Comparison of ENCODE assay signal across 19 cellular contexts in the genomic region with DNA sequence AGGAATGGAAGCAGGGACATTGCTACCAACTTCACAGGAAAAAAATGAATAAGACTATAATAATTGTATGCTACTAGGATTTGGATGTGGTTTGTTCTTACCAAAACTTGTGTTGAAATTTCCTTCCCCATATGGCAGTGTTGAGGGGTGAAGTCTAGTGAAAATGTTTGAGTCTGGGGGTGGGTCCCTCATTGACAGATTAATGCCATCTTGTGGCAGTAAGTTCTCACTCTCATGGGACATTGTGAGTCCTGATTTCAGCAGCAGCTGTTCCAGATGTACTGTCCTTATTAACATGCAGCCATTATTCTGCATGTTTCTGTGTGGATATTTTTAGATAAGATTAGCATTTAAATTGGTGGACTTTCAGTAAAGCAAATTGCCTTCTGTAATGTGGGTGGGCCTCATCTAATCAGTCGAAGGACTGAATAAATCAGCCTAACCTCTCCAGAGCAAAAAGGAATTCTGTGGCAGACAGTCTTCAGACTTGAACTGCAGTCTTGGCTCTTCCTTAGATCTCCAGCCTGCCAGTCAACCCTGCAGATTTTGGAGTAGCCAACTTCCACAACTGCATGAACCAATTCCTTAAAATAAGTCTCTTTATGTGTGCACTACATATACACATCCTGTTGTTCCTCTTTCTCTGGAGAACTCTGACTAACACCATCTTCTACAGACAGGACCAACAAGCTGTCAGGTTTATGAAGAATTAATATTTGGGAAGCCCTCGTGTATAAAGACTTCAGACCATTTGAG.
"Had no signal": no experiment of that assay in that cellular context is flagged by ENCODE, and none has a peak within 500 bp of the region (broad histone marks: within the 10 kb centered on the region; RNA-seq: fewer than 3 reads in every experiment).

No MANE protein-coding gene starts in this region.

- H3K4me3 Mint-ChIP-seq: activated CD4-positive, alpha-beta memory T cell treated with anti-CD3 and anti-CD28 coated beads for 36 hours; activated naive CD4-positive, alpha-beta T cell treated with anti-CD3 and anti-CD28 coated beads, Interleukin-2, amount 50 U/mL, for 24 hours; activated T-cell treated with anti-CD3 and anti-CD28 coated beads, Interleukin-2, amount 50 U/mL, for 24 hours; effector memory CD8-positive, alpha-beta T cell; memory B cell; naive thymus-derived CD4-positive, alpha-beta T cell had no signal

- H3K4me1 ChIP-seq: adrenal gland, sigmoid colon, upper lobe of right lung had no signal

- H3K4me1 Mint-ChIP-seq: activated naive CD4-positive, alpha-beta T cell treated with anti-CD3 and anti-CD28 coated beads, Interleukin-2, amount 50 U/mL, for 24 hours; memory B cell; naive thymus-derived CD4-positive, alpha-beta T cell had no signal

- H3K36me3 Mint-ChIP-seq: activated CD4-positive, alpha-beta memory T cell treated with anti-CD3 and anti-CD28 coated beads for 36 hours; activated naive CD4-positive, alpha-beta T cell treated with anti-CD3 and anti-CD28 coated beads, Interleukin-2, amount 50 U/mL, for 24 hours; memory B cell had no signal

- H3K27me3 ChIP-seq: adrenal gland, ovary, sigmoid colon, upper lobe of right lung had no signal

- DNase-seq: activated CD4-positive, alpha-beta memory T cell treated with anti-CD3 and anti-CD28 coated beads for 36 hours; activated effector memory CD4-positive, alpha-beta T cell treated with anti-CD3 and anti-CD28 coated beads, Interleukin-2, amount 50 U/mL, for 16 hours; activated T-cell treated with anti-CD3 and anti-CD28 coated beads, Interleukin-2, amount 50 U/mL, for 24 hours; adrenal gland; dermis blood vessel endothelial cell; effector memory CD8-positive, alpha-beta T cell; head of caudate nucleus; kidney glomerular epithelial cell; left ventricle myocardium superior; mucosa of descending colon; naive thymus-derived CD4-positive, alpha-beta T cell; ovary; sigmoid colon; stimulated activated CD4-positive, alpha-beta T cell treated with anti-CD3 and anti-CD28 coated beads, Interleukin-1b, Interleukin-23, amount 100 ng/mL, for 48 hours; upper lobe of right lung had no signal

- H3K36me3 ChIP-seq: adrenal gland, ovary, sigmoid colon, thoracic aorta, upper lobe of right lung had no signal

- FAIRE-seq: frontal cortex had no signal

- H3K9me3 Mint-ChIP-seq: activated CD4-positive, alpha-beta memory T cell treated with anti-CD3 and anti-CD28 coated beads for 36 hours; activated T-cell treated with anti-CD3 and anti-CD28 coated beads, Interleukin-2, amount 50 U/mL, for 24 hours had no signal

- H3K27ac ChIP-seq: adrenal gland, ovary, sigmoid colon, thoracic aorta, upper lobe of right lung had no signal

- H3K9me3 ChIP-seq: adrenal gland, mucosa of descending colon, ovary, sigmoid colon, thoracic aorta, upper lobe of right lung had no signal

- ATAC-seq: effector memory CD8-positive, alpha-beta T cell; left ventricle myocardium superior; mucosa of descending colon; naive thymus-derived CD4-positive, alpha-beta T cell; upper lobe of right lung had no signal

- H3K27ac Mint-ChIP-seq: activated CD4-positive, alpha-beta memory T cell treated with anti-CD3 and anti-CD28 coated beads for 36 hours; activated naive CD4-positive, alpha-beta T cell treated with anti-CD3 and anti-CD28 coated beads, Interleukin-2, amount 50 U/mL, for 24 hours; activated T-cell treated with anti-CD3 and anti-CD28 coated beads, Interleukin-2, amount 50 U/mL, for 24 hours; effector memory CD8-positive, alpha-beta T cell; memory B cell; naive thymus-derived CD4-positive, alpha-beta T cell had no signal

- H3K4me3 ChIP-seq: adrenal gland, mucosa of descending colon, ovary, sigmoid colon, thoracic aorta, upper lobe of right lung had no signal
